In genomic region chr20:5119435-5120188, GRCh38 we compare ENCODE assay signal across 8 cellular contexts. TPM values are rescaled to one million over a fixed set of nuclear protein-coding genes. Genes with fewer than 3 reads are reported as not detected.
DNase-seq lines count a peak whose midpoint lies in the region; ATAC-seq and TF ChIP-seq lines count a peak whose summit lies in the region.

Gene PCNA, minus strand, starts transcription at chr20:5119958. Its CDS starts 160 bp downstream, at chr20:5119798.

- peaks cover 39% of the 10 kb centered on the region for H3K4me1 Mint-ChIP-seq in WTC11

- peak within 1 kb of the TSS; percentile 37 for H2AFZ ChIP-seq in smooth muscle cell (ENCODE audit: low read depth)

- H3K4me3 Mint-ChIP-seq in WTC11 = peak within 1 kb of the TSS; percentile 93

- no peaks in the 10 kb centered on the region for H3K9me3 Mint-ChIP-seq in WTC11

- CTCF ChIA-PET in AG04450 (lab: Charles Lee) = interaction anchor here (0.8 to 4.6 kb wide), 3 partner anchors 15 to 379 kb away, joined by 3 to 34 read pairs (median 3); no protein-coding TSS in a partner anchor
- CTCF ChIA-PET in WTC11 (lab: Charles Lee) = interaction anchor here (1.0 to 3.7 kb wide), 3 partner anchors 72 to 105 kb away, joined by 3 to 23 read pairs (median 4); no protein-coding TSS in a partner anchor

- H3K27me3 ChIP-seq in AG04450 (ENCODE audit: control insufficient read depth, insufficient read depth, low read length) (no peaks in the 10 kb centered on the region), smooth muscle cell (ENCODE audit: low read depth) (no peaks in the 10 kb centered on the region)

- peaks cover 32% of the 10 kb centered on the region for H3K79me2 ChIP-seq in smooth muscle cell (ENCODE audit: low read depth)

- WGBS in smooth muscle cell (ENCODE audit: low lambda C conversion rate) = under 1% methylated on average over 70 of the region's 72 CpGs

- TF ChIP-seq CTCF in AG04450 (IDR thresholded peaks at IDR 0.05; ENCODE audit: low read depth, low read length) = no peak
- TF ChIP-seq CTCF in WTC11 (IDR thresholded peaks at IDR 0.05) = no peak
- no peak for TF ChIP-seq CTCF in cardiac fibroblast (IDR thresholded peaks at IDR 0.05; ENCODE audit: low read depth, low read length)
- TF ChIP-seq CTCF in smooth muscle cell (IDR thresholded peaks at IDR 0.05; ENCODE audit: borderline replicate concordance, insufficient read depth, poor library complexity, severe bottlenecking) = no peak

- peak within 1 kb of the TSS; percentile 91 for H3K4me2 ChIP-seq in smooth muscle cell

- H3K36me3 Mint-ChIP-seq in WTC11 = peaks cover 44% of the 10 kb centered on the region

- peaks cover 9% of the 10 kb centered on the region for H3K36me3 ChIP-seq in smooth muscle cell (ENCODE audit: low read depth)

- H3K27ac Mint-ChIP-seq in WTC11 = peak within 1 kb of the TSS; percentile 97

- DNase-seq in AG04450 (ENCODE audit: low read depth, low spot score) (peak; percentile 93), NCI-H226 (peak; percentile 90), WTC11 (ENCODE audit: low spot score) (peak; percentile 96), cardiac fibroblast (ENCODE audit: low read depth in 2 of 2) (peak; percentile 96 to 97), iPS-NIHi11 (ENCODE audit: low spot score) (peak; percentile 94), smooth muscle cell (lab: John Stamatoyannopoulos, UW; ENCODE audit: unreplicated experiment) (peak; percentile 80)

- POLR2A ChIA-PET in AG04450 (lab: Yijun Ruan, JAX) = interaction anchor here (0.6 to 1.2 kb wide), 10 partner anchors 31 to 912 kb away, joined by 3 to 9 read pairs (median 3); no protein-coding TSS in a partner anchor
- POLR2A ChIA-PET in WTC11 (lab: Charles Lee) = interaction anchor here (1.0 to 1.6 kb wide), 2 partner anchors 60 to 73 kb away, joined by 3 to 5 read pairs; no protein-coding TSS in a partner anchor

- peaks cover 4% of the 10 kb centered on the region for H3F3A ChIP-seq in smooth muscle cell (ENCODE audit: low read depth)

- ATAC-seq in GM18909 (IDR thresholded peaks at IDR 0.05; ENCODE audit: poor library complexity, unreplicated experiment) = peak; percentile 93
- peak; percentile 93 for ATAC-seq in HG03175 (IDR thresholded peaks at IDR 0.05; ENCODE audit: unreplicated experiment)
- ATAC-seq in WTC11 = peak; percentile 96

- H3K27me3 Mint-ChIP-seq in WTC11 (ENCODE audit: low read depth) = no peaks in the 10 kb centered on the region

- peak within 1 kb of the TSS; percentile 90 for H3K27ac ChIP-seq in AG04450 (ENCODE audit: low read depth, low read length)
- H3K27ac ChIP-seq in smooth muscle cell (ENCODE audit: low read depth) = peak within 1 kb of the TSS; percentile 84

- H3K9me3 ChIP-seq in AG04450 (ENCODE audit: control insufficient read depth, insufficient read depth, low read length) (peaks cover 3% of the 10 kb centered on the region; the same call in 1 of the 2 replicates), smooth muscle cell (replicated peaks; ENCODE audit: low read depth) (no peaks in the 10 kb centered on the region)

- peaks cover 20% of the 10 kb centered on the region for H3K4me1 ChIP-seq in smooth muscle cell (ENCODE audit: low read depth)

- H4K20me1 ChIP-seq in smooth muscle cell (ENCODE audit: low read depth) = peaks cover 20% of the 10 kb centered on the region

- H3K9ac ChIP-seq in smooth muscle cell (ENCODE audit: low read depth) = peak within 1 kb of the TSS; percentile 72

- peak within 1 kb of the TSS; percentile 98 for H3K4me3 ChIP-seq in AG04450 (ENCODE audit: low read depth, low read length)
- H3K4me3 ChIP-seq in cardiac fibroblast (replicated peaks in 1 of 2; ENCODE audit: low read depth in 2 of 2, low read length in 2 of 2) = peak within 1 kb of the TSS; percentile 77 to 97
- peak within 1 kb of the TSS; percentile 67 for H3K4me3 ChIP-seq in smooth muscle cell

TF ChIP-seq in WTC11, 78 proteins besides CTCF, POLR2A, EP300 and RAD21 (continues in another document):
- TF ChIP-seq, protein P1, sequence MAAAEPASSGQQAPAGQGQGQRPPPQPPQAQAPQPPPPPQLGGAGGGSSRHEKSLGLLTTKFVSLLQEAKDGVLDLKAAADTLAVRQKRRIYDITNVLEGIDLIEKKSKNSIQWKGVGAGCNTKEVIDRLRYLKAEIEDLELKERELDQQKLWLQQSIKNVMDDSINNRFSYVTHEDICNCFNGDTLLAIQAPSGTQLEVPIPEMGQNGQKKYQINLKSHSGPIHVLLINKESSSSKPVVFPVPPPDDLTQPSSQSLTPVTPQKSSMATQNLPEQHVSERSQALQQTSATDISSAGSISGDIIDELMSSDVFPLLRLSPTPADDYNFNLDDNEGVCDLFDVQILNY (CRISPR knock-in tag; IDR thresholded peaks at IDR 0.05) = peak; percentile 87
- peak; percentile 67 for TF ChIP-seq NFE2L1 (CRISPR knock-in tag; IDR thresholded peaks at IDR 0.05)
- TF ChIP-seq ZNF281 (CRISPR knock-in tag; IDR thresholded peaks at IDR 0.05) = peak; percentile 50; the same call in 1 of the 2 replicates
- TF ChIP-seq KAT7 (CRISPR knock-in tag; IDR thresholded peaks at IDR 0.05; ENCODE audit: borderline replicate concordance) = peak; percentile 98
- TF ChIP-seq ELF4 (CRISPR knock-in tag; IDR thresholded peaks at IDR 0.05; ENCODE audit: low read depth) = peak; percentile 96; the same call in 1 of the 2 replicates
- TF ChIP-seq ZNF423 (CRISPR knock-in tag; IDR thresholded peaks at IDR 0.05) = no peak
- TF ChIP-seq ZNF671 (CRISPR knock-in tag; IDR thresholded peaks at IDR 0.05) = no peak
- TF ChIP-seq MLX (CRISPR knock-in tag; IDR thresholded peaks at IDR 0.05) = 0 out of 2 replicates have a peak, but pooled peaks have one; percentile 80
- TF ChIP-seq E2F1 (CRISPR knock-in tag; IDR thresholded peaks at IDR 0.05) = peak; percentile 10
- TF ChIP-seq, protein P2, sequence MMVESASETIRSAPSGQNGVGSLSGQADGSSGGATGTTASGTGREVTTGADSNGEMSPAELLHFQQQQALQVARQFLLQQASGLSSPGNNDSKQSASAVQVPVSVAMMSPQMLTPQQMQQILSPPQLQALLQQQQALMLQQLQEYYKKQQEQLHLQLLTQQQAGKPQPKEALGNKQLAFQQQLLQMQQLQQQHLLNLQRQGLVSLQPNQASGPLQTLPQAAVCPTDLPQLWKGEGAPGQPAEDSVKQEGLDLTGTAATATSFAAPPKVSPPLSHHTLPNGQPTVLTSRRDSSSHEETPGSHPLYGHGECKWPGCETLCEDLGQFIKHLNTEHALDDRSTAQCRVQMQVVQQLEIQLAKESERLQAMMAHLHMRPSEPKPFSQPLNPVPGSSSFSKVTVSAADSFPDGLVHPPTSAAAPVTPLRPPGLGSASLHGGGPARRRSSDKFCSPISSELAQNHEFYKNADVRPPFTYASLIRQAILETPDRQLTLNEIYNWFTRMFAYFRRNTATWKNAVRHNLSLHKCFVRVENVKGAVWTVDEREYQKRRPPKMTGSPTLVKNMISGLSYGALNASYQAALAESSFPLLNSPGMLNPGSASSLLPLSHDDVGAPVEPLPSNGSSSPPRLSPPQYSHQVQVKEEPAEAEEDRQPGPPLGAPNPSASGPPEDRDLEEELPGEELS (CRISPR knock-in tag; IDR thresholded peaks at IDR 0.05) = peak; percentile 81
- peak; percentile 93 for TF ChIP-seq FOXP1 (CRISPR knock-in tag; IDR thresholded peaks at IDR 0.05; ENCODE audit: borderline replicate concordance)
- peak; percentile 10 for TF ChIP-seq SMAD4 (CRISPR knock-in tag; IDR thresholded peaks at IDR 0.05)

RNA-seq across cellular contexts. Expression of gene PCNA, which starts in this region (rescaled TPM):
- 118 and 134 TPM in 2 replicates for polyA plus RNA-seq in AG04450 (2011; rRNA removed)
- polyA minus RNA-seq in AG04450 (2011; rRNA and poly(A)+ RNA removed) = 90.3 and 96.8 TPM in 2 replicates
- total RNA-seq in WTC11 (2021) = 239 to 262 TPM (median 240 TPM) in 3 replicates
- total RNA-seq in smooth muscle cell = 168 and 178 TPM in 2 replicates
- polyA plus RNA-seq in smooth muscle cell = 75.2 and 78.7 TPM in 2 replicates

Comparison
In these comparisons a context has a peak if more than half of its experiments do, and no peak if none do; other contexts are left out.
1. Peak in every context shown above with its lines: DNase-seq, ATAC-seq, H3K4me3 ChIP-seq and H3K27ac ChIP-seq.